25 cellular contexts compared by ENCODE assay signal in genomic region chr13:27295660-27296059, GRCh38. TPM values are rescaled to one million over a fixed set of nuclear protein-coding genes. Genes with fewer than 3 reads are reported as not detected.
DNase-seq lines count a peak whose midpoint lies in the region; ATAC-seq, FAIRE-seq and TF ChIP-seq lines count a peak whose summit lies in the region.
"Had no signal": no experiment of that assay in that cellular context is flagged by ENCODE, and none has a peak within 500 bp of the region (broad histone marks: within the 10 kb centered on the region; RNA-seq: fewer than 3 reads in every experiment).

No MANE protein-coding gene starts in this region.

- CTCF ChIA-PET in naive thymus-derived CD4-positive, alpha-beta T cell (lab: Charles Lee): no interaction called here

- H3K27me3 Mint-ChIP-seq in naive thymus-derived CD4-positive, alpha-beta T cell: peaks cover 0 to 2% (median 0%) of the 10 kb centered on the region in 5 donors

- TF ChIP-seq CTCF in left ventricle myocardium inferior (IDR thresholded peaks at IDR 0.05; ENCODE audit: borderline replicate concordance) (no peak), GM20000 (IDR thresholded peaks at IDR 0.05; ENCODE audit: extremely low read depth, missing control alignments) (no peak), coronary artery (IDR thresholded peaks at IDR 0.05) (no peak)

- no peaks in the 10 kb centered on the region for H3K9me3 Mint-ChIP-seq in naive thymus-derived CD4-positive, alpha-beta T cell
- H3K9me3 Mint-ChIP-seq: CD14-positive monocyte; CD8-positive, alpha-beta memory T cell; HFFc6 had no signal

- H3K9me3 ChIP-seq in left ventricle myocardium inferior (replicated peaks): no peaks in the 10 kb centered on the region
- no peaks in the 10 kb centered on the region for H3K9me3 ChIP-seq in naive thymus-derived CD4-positive, alpha-beta T cell (ENCODE audit: control insufficient read depth in 2 of 3, low read length in 3 of 3)
- H3K9me3 ChIP-seq: BLaER1 had no signal

- ATAC-seq in Right ventricle myocardium inferior (peak; percentile 69), left cardiac atrium (peak; percentile 53 to 80)
- ATAC-seq in naive thymus-derived CD4-positive, alpha-beta T cell: no peak
- ATAC-seq: HCT116 had no signal

- intact Hi-C loops in Right ventricle myocardium inferior (cut with DNase I) (no loop called here), left ventricle myocardium inferior (cut with micrococcal nuclease) (no loop called here), left cardiac atrium (cut with DNase I) (loop anchor here in 1 of 2 donors (2.0 to 10.0 kb wide), 2 partner anchors 59 to 311 kb away; no protein-coding TSS in a partner anchor)
- intact Hi-C loops in naive thymus-derived CD4-positive, alpha-beta T cell (cut with micrococcal nuclease): no loop called here

- H3K36me3 ChIP-seq in left ventricle myocardium inferior: no peaks in the 10 kb centered on the region
- no peaks in the 10 kb centered on the region for H3K36me3 ChIP-seq in naive thymus-derived CD4-positive, alpha-beta T cell (ENCODE audit: control insufficient read depth in 2 of 3, insufficient read depth in 3 of 3, low read length in 3 of 3)
- H3K36me3 ChIP-seq: BLaER1 had no signal

- no peak overlapping the region for H3K4me3 ChIP-seq in left ventricle myocardium inferior
- no peak overlapping the region for H3K4me3 ChIP-seq in naive thymus-derived CD4-positive, alpha-beta T cell (ENCODE audit: low read length)
- H3K4me3 ChIP-seq in coronary artery: no peak overlapping the region
- H3K4me3 ChIP-seq: BLaER1 had no signal

- peaks cover 12% of the 10 kb centered on the region for H3K4me1 ChIP-seq in left ventricle myocardium inferior
- peaks cover 0 to 33% of the 10 kb centered on the region in 2 donors for H3K4me1 ChIP-seq in naive thymus-derived CD4-positive, alpha-beta T cell (ENCODE audit: control insufficient read depth in 2 of 2, insufficient read depth in 2 of 2, low read length in 2 of 2)
- H3K4me1 ChIP-seq: BLaER1 had no signal

- no peak for DNase-seq in Right ventricle myocardium inferior (ENCODE audit: missing footprints)
- DNase-seq in left ventricle myocardium inferior: no peak
- no peak for DNase-seq in GM12892 (ENCODE audit: insufficient read length)
- DNase-seq in left cardiac atrium: no peak
- DNase-seq in naive thymus-derived CD4-positive, alpha-beta T cell: no peak
- DNase-seq in pons (ENCODE audit: low spot score): no peak
- DNase-seq in GM20000 (ENCODE audit: low spot score): no peak
- no peak for DNase-seq in coronary artery (ENCODE audit: low spot score)
- DNase-seq: 8988T; CD8-positive, alpha-beta memory T cell; COR-L47; DMS 273 treated with DMSO at 0.1 percent for 48 hours; DMS53; DND-41; GOT3; H7; HFFc6; IMR-90 had no signal

- H3K27ac Mint-ChIP-seq in naive thymus-derived CD4-positive, alpha-beta T cell: peak overlapping the region in 8 of 9 donors; percentile 85 to 96 (median 91)
- H3K27ac Mint-ChIP-seq: CD14-positive monocyte, HFFc6 had no signal

- no peak overlapping the region for H3K4me3 Mint-ChIP-seq in naive thymus-derived CD4-positive, alpha-beta T cell
- H3K4me3 Mint-ChIP-seq: CD14-positive monocyte; CD8-positive, alpha-beta memory T cell; HFFc6 had no signal

- H3K27ac ChIP-seq in left ventricle myocardium inferior (replicated peaks) (no peak overlapping the region), coronary artery (no peak overlapping the region)
- H3K27ac ChIP-seq in naive thymus-derived CD4-positive, alpha-beta T cell (ENCODE audit: low read depth, low read length): no peak overlapping the region
- H3K27ac ChIP-seq: BLaER1 had no signal

- H3K36me3 Mint-ChIP-seq in naive thymus-derived CD4-positive, alpha-beta T cell: no peaks in the 10 kb centered on the region
- H3K36me3 Mint-ChIP-seq: CD14-positive monocyte; CD8-positive, alpha-beta memory T cell had no signal

- POLR2A ChIA-PET in naive thymus-derived CD4-positive, alpha-beta T cell (lab: Charles Lee): interaction anchor here (1.0 kb wide), 1 partner anchor 45 kb away, joined by 4 read pairs; the partner anchor contains the start of gene RPL21

- peak; percentile 65 for FAIRE-seq in GM12892 (lab: Jason Lieb, UNC)
- FAIRE-seq: G401.6, GM12891, GM18507, HTR-8/SVneo had no signal

- peaks cover 18 to 69% (median 42%) of the 10 kb centered on the region in 7 donors for H3K4me1 Mint-ChIP-seq in naive thymus-derived CD4-positive, alpha-beta T cell
- H3K4me1 Mint-ChIP-seq: CD14-positive monocyte had no signal

- no peak for TF ChIP-seq POLR2A in GM12892 (IDR thresholded peaks at IDR 0.05; ENCODE audit: low read depth, low read length)

- H3K27me3 ChIP-seq in left ventricle myocardium inferior (ENCODE audit: low read depth): peaks cover 16% of the 10 kb centered on the region
- no peaks in the 10 kb centered on the region for H3K27me3 ChIP-seq in naive thymus-derived CD4-positive, alpha-beta T cell (ENCODE audit: control insufficient read depth in 2 of 2, insufficient read depth in 2 of 2, low read length in 2 of 2)
- H3K27me3 ChIP-seq: BLaER1 had no signal

RNA-seq across cellular contexts. Expression of gene RASL11A, which starts 25.0 kb away (rescaled TPM):
- 10.6 TPM for total RNA-seq in Right ventricle myocardium inferior
- total RNA-seq in left ventricle myocardium inferior: 5.3 TPM
- polyA plus RNA-seq in GM12892 (2012; ENCODE audit: missing spikeins): 0.59 TPM
- total RNA-seq in left cardiac atrium: 10 to 100 TPM; 15.6 to 26.1 TPM
- total RNA-seq in naive thymus-derived CD4-positive, alpha-beta T cell: 1 to 10 TPM in 2 of 5 experiments, under 1 TPM in 3; 0.44 to 3.0 (median 0.86) TPM
- 1 to 10 TPM in 1 of 2 donors, under 1 TPM in 1; 0.53 to 1.7 TPM for polyA plus RNA-seq in naive thymus-derived CD4-positive, alpha-beta T cell

RNA-seq across cellular contexts. Expression of gene RPL21, which starts 44.3 kb away (rescaled TPM):
- total RNA-seq in Right ventricle myocardium inferior: 782 TPM
- total RNA-seq in left ventricle myocardium inferior: 674 TPM
- polyA plus RNA-seq in GM12892 (2012; ENCODE audit: missing spikeins): 4,843 TPM
- total RNA-seq in left cardiac atrium: 100 to 1,000 TPM; 729 to 803 TPM
- total RNA-seq in naive thymus-derived CD4-positive, alpha-beta T cell: 1,000 to 10,000 TPM in 4 of 5 experiments, 100 to 1,000 TPM in 1; 962 to 2,668 (median 2,384) TPM
- 1,000 to 10,000 TPM; 7,687 to 9,287 TPM for polyA plus RNA-seq in naive thymus-derived CD4-positive, alpha-beta T cell
